Comparison of ENCODE assay signal across 24 cellular contexts in genomic region chr22:29824677-29825076, GRCh38.
"Had no signal": no experiment of that assay in that cellular context is flagged by ENCODE, and none has a peak within 500 bp of the region (broad histone marks: within the 10 kb centered on the region; RNA-seq: fewer than 3 reads in every experiment).

No MANE protein-coding gene starts in this region.

- H3K9ac ChIP-seq: parathyroid adenoma had no signal

- H3K79me2 ChIP-seq: parathyroid adenoma had no signal

- H3K36me3 ChIP-seq: breast epithelium had no signal

- H2AFZ ChIP-seq: parathyroid adenoma had no signal

- H3K4me1 ChIP-seq: breast epithelium, parathyroid adenoma, vagina had no signal

- H3K27ac ChIP-seq: breast epithelium, epithelial cell of prostate, parathyroid adenoma, vagina, VCaP had no signal

- ATAC-seq: activated CD4-positive, CD25-positive, alpha-beta regulatory T cell treated with anti-CD3 and anti-CD28 coated beads, Interleukin-2, amount 50 U/mL, for 24 hours; activated CD8-positive, alpha-beta memory T cell treated with anti-CD3 and anti-CD28 coated beads, Interleukin-2, amount 10 ng/mL, durations not matched to agents 7 days and 5 days; activated CD8-positive, alpha-beta T cell treated with anti-CD3 and anti-CD28 coated beads for 36 hours; left ventricle myocardium superior; natural killer cell treated with Interleukin-12 subunit alpha and Interleukin-12 subunit beta and Interleukin-15 and Interleukin-18, amount 100 ng/mL, for 72 hours; SK-N-SH treated with all-trans-retinoic acid at 6 μM for 48 hours; T-cell had no signal

- H3K4me3 ChIP-seq: breast epithelium, vagina had no signal

- DNase-seq: activated CD4-positive, alpha-beta T cell treated with anti-CD3 and anti-CD28 coated beads, Interleukin-2, amount 10 ng/mL, durations not matched to agents 7 days and 5 days; activated CD8-positive, alpha-beta memory T cell treated with anti-CD3 and anti-CD28 coated beads, Interleukin-2, amount 10 ng/mL, durations not matched to agents 7 days and 5 days; activated CD8-positive, alpha-beta T cell treated with anti-CD3 and anti-CD28 coated beads for 36 hours; activated gamma-delta T cell treated with Interleukin-2 at 50 U/mL for 16 hours; activated T-cell treated with anti-CD3 and anti-CD28 coated beads for 4 hours; cerebellar nuclear complex; cortex of kidney; endodermal cell; foreskin melanocyte; hippocampal formation; kidney glomerular epithelial cell; left ventricle myocardium superior; nucleus accumbens; stimulated activated CD4-positive, alpha-beta T cell treated with anti-CD3 and anti-CD28 coated beads, Interleukin-12 subunit alpha, Interleukin-12 subunit beta, amount 100 ng/mL, for 4 hours; stimulated activated CD4-positive, alpha-beta T cell treated with anti-CD3 and anti-CD28 coated beads, Interleukin-4, amount 100 ng/mL, for 4 hours; T-cell had no signal

- H3K27me3 ChIP-seq: breast epithelium, vagina had no signal

- H3K9me3 ChIP-seq: breast epithelium, vagina had no signal
